8 cellular contexts compared by ENCODE assay signal in the genomic region with DNA sequence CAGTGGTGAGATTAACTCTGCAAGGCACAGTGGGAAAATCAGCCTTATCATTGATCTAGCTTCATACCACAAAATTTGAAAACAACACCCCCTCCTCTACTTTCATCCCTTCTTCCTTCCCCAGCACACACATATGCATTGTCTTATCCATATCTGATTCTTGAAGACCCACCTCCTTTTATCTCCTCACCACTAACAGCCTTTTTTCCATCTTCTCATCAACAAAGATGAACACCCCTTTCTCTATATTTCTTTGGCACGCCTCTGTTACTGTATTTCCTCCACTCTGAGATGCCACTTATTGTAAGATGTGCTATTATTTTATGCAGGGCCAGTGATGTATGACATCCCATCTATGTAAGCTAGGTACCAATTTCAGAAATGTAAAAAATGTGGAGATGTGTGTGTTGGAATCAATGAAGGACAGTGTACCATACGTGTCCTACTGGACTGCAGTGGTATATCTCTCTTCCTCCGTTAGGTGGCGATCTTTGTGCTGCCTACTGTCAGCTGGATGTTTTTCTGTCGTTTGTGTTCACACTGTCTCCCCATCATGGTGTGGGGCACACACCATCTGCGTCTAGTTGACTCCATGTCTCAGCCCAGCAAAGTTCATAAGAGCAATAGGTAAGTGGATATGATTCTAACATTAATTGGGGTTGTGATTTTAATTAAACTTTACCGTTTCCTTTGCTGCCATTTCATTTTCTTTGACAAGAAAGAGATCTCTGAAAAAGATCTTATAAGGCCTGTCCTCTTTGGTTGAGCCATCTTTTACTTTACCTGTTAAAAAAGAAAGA. TPM values are rescaled to one million over a fixed set of nuclear protein-coding genes. Genes with fewer than 3 reads are reported as not detected.
A peak's percentile ranks its signal among the peaks of the same experiment; 100 is the strongest.
DNase-seq lines count a peak whose midpoint lies in the region; ATAC-seq and TF ChIP-seq lines count a peak whose summit lies in the region.

No MANE protein-coding gene starts in this region.

- H3K36me3 Mint-ChIP-seq in CD14-positive monocyte = no peaks in the 10 kb centered on the region
- H3K36me3 Mint-ChIP-seq in activated CD8-positive, alpha-beta T cell treated with anti-CD3 and anti-CD28 coated beads, Interleukin-2, amount 10 ng/mL, durations not matched to agents 7 days and 5 days (ENCODE audit: low read depth) = no peaks in the 10 kb centered on the region
- H3K36me3 Mint-ChIP-seq in natural killer cell treated with Interleukin-12 subunit alpha and Interleukin-12 subunit beta and Interleukin-15 and Interleukin-18, amount 100 ng/mL, for 72 hours = no peaks in the 10 kb centered on the region

- H3K4me3 ChIP-seq in esophagus muscularis mucosa (no peak overlapping the region), upper lobe of right lung (no peak overlapping the region)

- DNase-seq in CD14-positive monocyte (ENCODE audit: low spot score) (peak; percentile 51), NCI-H526 (lab: John Stamatoyannopoulos, UW) (peak; percentile 59 to 69), esophagus muscularis mucosa (ENCODE audit: extremely low spot score) (no peak), upper lobe of right lung (no peak)
- DNase-seq in activated CD8-positive, alpha-beta T cell treated with anti-CD3 and anti-CD28 coated beads, Interleukin-2, amount 10 ng/mL, durations not matched to agents 7 days and 5 days = peak; percentile 63
- no peak for DNase-seq in natural killer cell treated with Interleukin-12 subunit alpha and Interleukin-12 subunit beta and Interleukin-15 and Interleukin-18, amount 100 ng/mL, for 72 hours (ENCODE audit: low spot score)

- WGBS in esophagus muscularis mucosa = 21% methylated on average over 7 of the region's 7 CpGs

- intact Hi-C loops in CD14-positive monocyte (cut with micrococcal nuclease) = loop anchor here in 1 of 2 donors (5.0 kb wide), 1 partner anchor 79 kb away; the partner anchor contains the start of gene HAL
- intact Hi-C loops in esophagus muscularis mucosa (cut with DNase I) = no loop called here
- intact Hi-C loops in upper lobe of right lung (cut with DNase I) = no loop called here

- H3K9me3 Mint-ChIP-seq in CD14-positive monocyte = no peaks in the 10 kb centered on the region
- H3K9me3 Mint-ChIP-seq in activated CD8-positive, alpha-beta T cell treated with anti-CD3 and anti-CD28 coated beads, Interleukin-2, amount 10 ng/mL, durations not matched to agents 7 days and 5 days (ENCODE audit: insufficient read depth) = no peaks in the 10 kb centered on the region
- no peaks in the 10 kb centered on the region for H3K9me3 Mint-ChIP-seq in natural killer cell treated with Interleukin-12 subunit alpha and Interleukin-12 subunit beta and Interleukin-15 and Interleukin-18, amount 100 ng/mL, for 72 hours

- H3K27me3 Mint-ChIP-seq in CD14-positive monocyte (ENCODE audit: low read depth in 3 of 3) = peaks cover 4 to 7% (median 5%) of the 10 kb centered on the region in 3 donors
- peaks cover 12% of the 10 kb centered on the region for H3K27me3 Mint-ChIP-seq in activated CD8-positive, alpha-beta T cell treated with anti-CD3 and anti-CD28 coated beads, Interleukin-2, amount 10 ng/mL, durations not matched to agents 7 days and 5 days (ENCODE audit: low read depth)
- H3K27me3 Mint-ChIP-seq in natural killer cell treated with Interleukin-12 subunit alpha and Interleukin-12 subunit beta and Interleukin-15 and Interleukin-18, amount 100 ng/mL, for 72 hours = peaks cover 6 to 7% of the 10 kb centered on the region in 2 donors

- no peaks in the 10 kb centered on the region for H3K9me3 ChIP-seq in esophagus muscularis mucosa
- H3K9me3 ChIP-seq in upper lobe of right lung = no peaks in the 10 kb centered on the region

- H3K27me3 ChIP-seq in esophagus muscularis mucosa = peaks cover 0 to 7% (median 0%) of the 10 kb centered on the region in 4 donors
- no peaks in the 10 kb centered on the region for H3K27me3 ChIP-seq in upper lobe of right lung

- TF ChIP-seq CTCF in CD14-positive monocyte (IDR thresholded peaks at IDR 0.05) (peak; percentile 93), esophagus muscularis mucosa (IDR thresholded peaks at IDR 0.05) (peak; percentile 75 to 84 (median 76)), upper lobe of right lung (IDR thresholded peaks at IDR 0.05) (peak; percentile 81)

- ATAC-seq in GM18907 (IDR thresholded peaks at IDR 0.05; ENCODE audit: unreplicated experiment) (peak; percentile 82), HG03378 (IDR thresholded peaks at IDR 0.05; ENCODE audit: unreplicated experiment) (peak; percentile 77), upper lobe of right lung (peak; percentile 98)
- ATAC-seq in activated CD8-positive, alpha-beta T cell treated with anti-CD3 and anti-CD28 coated beads, Interleukin-2, amount 10 ng/mL, durations not matched to agents 7 days and 5 days = peak; percentile 96
- peak; percentile 81 to 85 for ATAC-seq in natural killer cell treated with Interleukin-12 subunit alpha and Interleukin-12 subunit beta and Interleukin-15 and Interleukin-18, amount 100 ng/mL, for 72 hours

- H3K36me3 ChIP-seq in esophagus muscularis mucosa (no peaks in the 10 kb centered on the region), upper lobe of right lung (no peaks in the 10 kb centered on the region)

- H3K4me3 Mint-ChIP-seq in CD14-positive monocyte = no peak overlapping the region
- H3K4me3 Mint-ChIP-seq in activated CD8-positive, alpha-beta T cell treated with anti-CD3 and anti-CD28 coated beads, Interleukin-2, amount 10 ng/mL, durations not matched to agents 7 days and 5 days = no peak overlapping the region
- H3K4me3 Mint-ChIP-seq in natural killer cell treated with Interleukin-12 subunit alpha and Interleukin-12 subunit beta and Interleukin-15 and Interleukin-18, amount 100 ng/mL, for 72 hours = no peak overlapping the region

- TF ChIP-seq POLR2A in esophagus muscularis mucosa (IDR thresholded peaks at IDR 0.05; ENCODE audit: low read depth) = no peak

- no peak overlapping the region for H3K27ac Mint-ChIP-seq in CD14-positive monocyte
- no peak overlapping the region for H3K27ac Mint-ChIP-seq in activated CD8-positive, alpha-beta T cell treated with anti-CD3 and anti-CD28 coated beads, Interleukin-2, amount 10 ng/mL, durations not matched to agents 7 days and 5 days
- no peak overlapping the region for H3K27ac Mint-ChIP-seq in natural killer cell treated with Interleukin-12 subunit alpha and Interleukin-12 subunit beta and Interleukin-15 and Interleukin-18, amount 100 ng/mL, for 72 hours

- H3K27ac ChIP-seq in esophagus muscularis mucosa (replicated peaks in 1 of 4) = no peak overlapping the region
- H3K27ac ChIP-seq in upper lobe of right lung = no peak overlapping the region

- peaks cover under 1% of the 10 kb centered on the region for H3K4me1 Mint-ChIP-seq in CD14-positive monocyte
- H3K4me1 Mint-ChIP-seq in activated CD8-positive, alpha-beta T cell treated with anti-CD3 and anti-CD28 coated beads, Interleukin-2, amount 10 ng/mL, durations not matched to agents 7 days and 5 days (ENCODE audit: low read depth) = no peaks in the 10 kb centered on the region
- no peaks in the 10 kb centered on the region for H3K4me1 Mint-ChIP-seq in natural killer cell treated with Interleukin-12 subunit alpha and Interleukin-12 subunit beta and Interleukin-15 and Interleukin-18, amount 100 ng/mL, for 72 hours (ENCODE audit: low read depth in 2 of 2)

- H3K4me1 ChIP-seq in esophagus muscularis mucosa (no peaks in the 10 kb centered on the region), upper lobe of right lung (no peaks in the 10 kb centered on the region)

- CTCF ChIA-PET in activated CD8-positive, alpha-beta T cell treated with anti-CD3 and anti-CD28 coated beads, Interleukin-2, amount 10 ng/mL, durations not matched to agents 7 days and 5 days (lab: Charles Lee) = interaction anchor here (0.7 to 6.1 kb wide), 17 partner anchors 10 to 599 kb away, joined by 3 to 79 read pairs (median 4); partner anchors contain the start of genes AMDHD1 and CCDC38

- POLR2A ChIA-PET in activated CD8-positive, alpha-beta T cell treated with anti-CD3 and anti-CD28 coated beads, Interleukin-2, amount 10 ng/mL, durations not matched to agents 7 days and 5 days (lab: Charles Lee) = no interaction called here

- TF ChIP-seq EP300 in esophagus muscularis mucosa (IDR thresholded peaks at IDR 0.05) = no peak

RNA-seq across cellular contexts. Expression of gene CCDC38, which starts 24.0 kb away (rescaled TPM):
- not detected for polyA plus RNA-seq in CD14-positive monocyte
- not detected for total RNA-seq in activated CD8-positive, alpha-beta T cell treated with anti-CD3 and anti-CD28 coated beads, Interleukin-2, amount 10 ng/mL, durations not matched to agents 7 days and 5 days
- total RNA-seq in esophagus muscularis mucosa (under 1 TPM in 1 of 4 donors, not detected in 3; 0.17 TPM), upper lobe of right lung (not detected)
- under 1 TPM in 1 of 2 donors, not detected in 1; 0.33 TPM for total RNA-seq in natural killer cell treated with Interleukin-12 subunit alpha and Interleukin-12 subunit beta and Interleukin-15 and Interleukin-18, amount 100 ng/mL, for 72 hours

RNA-seq across cellular contexts. Expression of gene AMDHD1, which starts 24.7 kb away (rescaled TPM):
- polyA plus RNA-seq in CD14-positive monocyte = 1 to 10 TPM in 1 of 2 donors, under 1 TPM in 1; 0.43 to 1.0 TPM
- total RNA-seq in activated CD8-positive, alpha-beta T cell treated with anti-CD3 and anti-CD28 coated beads, Interleukin-2, amount 10 ng/mL, durations not matched to agents 7 days and 5 days = 1 to 10 TPM; 1.3 to 1.6 TPM
- total RNA-seq in esophagus muscularis mucosa (under 1 TPM in 3 of 4 donors, not detected in 1; 0.17 to 0.66 (median 0.52) TPM), upper lobe of right lung (1.4 TPM)
- 1 to 10 TPM in 1 of 2 donors, under 1 TPM in 1; 0.74 to 2.1 TPM for total RNA-seq in natural killer cell treated with Interleukin-12 subunit alpha and Interleukin-12 subunit beta and Interleukin-15 and Interleukin-18, amount 100 ng/mL, for 72 hours

RNA-seq across cellular contexts. Expression of gene SNRPF, which starts 59.6 kb away (rescaled TPM):
- 10 to 100 TPM; 23.5 to 28.5 TPM for polyA plus RNA-seq in CD14-positive monocyte
- total RNA-seq in activated CD8-positive, alpha-beta T cell treated with anti-CD3 and anti-CD28 coated beads, Interleukin-2, amount 10 ng/mL, durations not matched to agents 7 days and 5 days = 10 to 100 TPM; 34.5 to 40.9 TPM
- total RNA-seq in esophagus muscularis mucosa = 1 to 10 TPM; 5.6 to 9.6 (median 6.4) TPM
- total RNA-seq in natural killer cell treated with Interleukin-12 subunit alpha and Interleukin-12 subunit beta and Interleukin-15 and Interleukin-18, amount 100 ng/mL, for 72 hours = 10 to 100 TPM; 31.5 to 62.6 TPM
- 15.2 TPM for total RNA-seq in upper lobe of right lung

Comparison
In these comparisons a context has a peak if more than half of its experiments do, and no peak if none do; other contexts are left out.
1. DNase-seq: peak in CD14-positive monocyte (single experiment), NCI-H526 (2 of 2) and activated CD8-positive, alpha-beta T cell treated with anti-CD3 and anti-CD28 coated beads, Interleukin-2, amount 10 ng/mL, durations not matched to agents 7 days and 5 days (single experiment); none in esophagus muscularis mucosa (single experiment), natural killer cell treated with Interleukin-12 subunit alpha and Interleukin-12 subunit beta and Interleukin-15 and Interleukin-18, amount 100 ng/mL, for 72 hours (single experiment) and upper lobe of right lung (single experiment).
2. Peak in every context shown above with its lines, with median percentiles within 50 percentile points of each other: CTCF ChIP-seq and ATAC-seq.